1 cellular context compared by ENCODE assay signal in the genomic region with DNA sequence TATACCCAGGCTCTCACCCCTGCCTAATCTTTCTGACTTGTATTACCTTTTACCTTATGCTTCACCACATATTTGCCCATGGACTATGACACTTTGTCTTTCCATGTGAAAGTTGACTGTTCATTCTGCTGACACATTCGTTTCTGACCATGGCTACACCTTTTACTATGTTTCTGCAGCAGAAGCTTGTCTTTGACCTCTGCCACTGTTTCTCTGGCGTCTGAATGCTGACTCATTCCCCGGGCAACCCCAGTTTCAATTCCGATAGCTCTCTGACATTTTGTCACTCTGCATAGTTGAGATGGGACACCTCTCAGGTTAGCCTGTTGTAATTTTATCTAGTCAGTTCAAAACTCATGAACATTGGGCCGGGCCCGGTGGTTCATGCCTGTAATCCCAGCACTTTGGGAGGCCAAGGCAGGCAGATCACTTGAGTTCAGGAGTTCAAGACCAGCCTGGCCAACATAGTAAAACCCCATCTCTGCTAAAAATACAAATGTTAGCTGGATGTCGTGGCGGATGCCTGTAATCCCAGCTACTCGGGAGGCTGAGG.
TF ChIP-seq lines count a peak whose summit lies in the region.

No MANE protein-coding gene starts in this region.

TF ChIP-seq in K562, 482 proteins besides CTCF, POLR2A, EP300 and RAD21 (continued from another document and continues in another):
- TF ChIP-seq, protein P1, sequence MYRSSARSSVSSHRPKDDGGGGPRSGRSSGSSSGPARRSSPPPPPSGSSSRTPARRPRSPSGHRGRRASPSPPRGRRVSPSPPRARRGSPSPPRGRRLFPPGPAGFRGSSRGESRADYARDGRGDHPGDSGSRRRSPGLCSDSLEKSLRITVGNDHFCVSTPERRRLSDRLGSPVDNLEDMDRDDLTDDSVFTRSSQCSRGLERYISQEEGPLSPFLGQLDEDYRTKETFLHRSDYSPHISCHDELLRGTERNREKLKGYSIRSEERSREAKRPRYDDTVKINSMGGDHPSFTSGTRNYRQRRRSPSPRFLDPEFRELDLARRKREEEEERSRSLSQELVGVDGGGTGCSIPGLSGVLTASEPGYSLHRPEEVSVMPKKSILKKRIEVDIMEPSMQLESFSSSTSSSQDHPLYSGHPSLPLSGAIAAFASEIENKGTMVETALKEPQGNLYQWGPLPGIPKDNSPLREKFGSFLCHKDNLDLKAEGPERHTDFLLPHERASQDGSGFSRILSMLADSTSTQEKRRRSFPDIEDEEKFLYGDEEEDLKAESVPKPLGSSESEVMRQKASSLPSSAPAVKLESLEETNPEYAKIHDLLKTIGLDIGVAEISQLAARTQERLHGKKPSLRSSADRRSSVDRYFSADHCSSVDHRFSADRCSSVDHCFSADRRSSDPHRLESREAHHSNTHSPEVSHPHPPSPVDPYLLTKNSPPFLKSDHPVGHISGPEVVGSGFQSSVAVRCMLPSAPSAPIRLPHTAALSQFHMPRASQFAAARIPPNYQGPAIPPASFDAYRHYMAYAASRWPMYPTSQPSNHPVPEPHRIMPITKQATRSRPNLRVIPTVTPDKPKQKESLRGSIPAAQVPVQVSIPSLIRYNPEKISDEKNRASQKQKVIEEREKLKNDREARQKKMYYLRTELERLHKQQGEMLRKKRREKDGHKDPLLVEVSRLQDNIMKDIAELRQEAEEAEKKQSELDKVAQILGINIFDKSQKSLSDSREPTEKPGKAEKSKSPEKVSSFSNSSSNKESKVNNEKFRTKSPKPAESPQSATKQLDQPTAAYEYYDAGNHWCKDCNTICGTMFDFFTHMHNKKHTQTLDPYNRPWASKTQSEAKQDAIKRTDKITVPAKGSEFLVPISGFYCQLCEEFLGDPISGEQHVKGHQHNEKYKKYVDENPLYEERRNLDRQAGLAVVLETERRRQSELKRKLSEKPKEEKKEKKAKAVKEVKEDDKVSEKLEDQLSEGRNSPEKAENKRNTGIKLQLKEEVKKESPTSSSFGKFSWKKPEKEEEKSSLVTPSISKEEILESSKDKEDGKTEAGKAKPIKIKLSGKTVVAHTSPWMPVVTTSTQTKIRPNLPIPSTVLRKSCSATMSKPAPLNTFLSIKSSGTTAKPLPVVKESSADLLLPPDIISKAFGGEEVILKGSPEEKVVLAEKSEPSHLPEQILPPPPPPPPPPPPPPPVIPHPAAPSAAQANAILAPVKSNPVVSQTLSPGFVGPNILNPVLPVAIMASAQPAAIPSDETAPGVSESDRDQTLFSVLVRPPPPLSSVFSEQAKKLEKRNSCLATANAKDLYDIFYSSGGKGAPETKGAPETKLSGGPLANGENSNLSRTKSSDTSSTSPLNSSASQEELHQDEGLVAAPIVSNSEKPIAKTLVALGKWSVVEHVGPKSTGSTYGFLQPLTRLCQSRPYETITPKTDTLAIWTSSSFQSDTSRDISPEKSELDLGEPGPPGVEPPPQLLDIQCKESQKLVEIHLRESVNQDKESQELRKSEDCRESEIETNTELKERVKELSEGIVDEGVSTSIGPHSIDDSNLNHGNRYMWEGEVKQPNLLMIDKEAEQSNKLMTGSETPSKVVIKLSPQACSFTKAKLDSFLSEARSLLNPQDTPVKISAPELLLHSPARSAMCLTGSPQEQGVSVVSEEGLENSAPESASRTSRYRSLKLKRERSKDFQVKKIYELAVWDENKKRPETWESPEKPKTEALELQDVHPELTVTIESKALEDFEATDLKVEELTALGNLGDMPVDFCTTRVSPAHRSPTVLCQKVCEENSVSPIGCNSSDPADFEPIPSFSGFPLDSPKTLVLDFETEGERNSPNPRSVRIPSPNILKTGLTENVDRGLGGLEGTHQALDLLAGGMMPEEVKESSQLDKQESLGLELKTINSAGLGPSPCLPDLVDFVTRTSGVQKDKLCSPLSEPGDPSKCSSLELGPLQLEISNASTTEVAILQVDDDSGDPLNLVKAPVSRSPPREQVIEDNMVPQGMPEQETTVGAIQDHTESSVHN (IDR thresholded peaks at IDR 0.05; ENCODE audit: borderline replicate concordance in 1 of 2, low read depth in 1 of 2): no peak
- TF ChIP-seq, protein P2, sequence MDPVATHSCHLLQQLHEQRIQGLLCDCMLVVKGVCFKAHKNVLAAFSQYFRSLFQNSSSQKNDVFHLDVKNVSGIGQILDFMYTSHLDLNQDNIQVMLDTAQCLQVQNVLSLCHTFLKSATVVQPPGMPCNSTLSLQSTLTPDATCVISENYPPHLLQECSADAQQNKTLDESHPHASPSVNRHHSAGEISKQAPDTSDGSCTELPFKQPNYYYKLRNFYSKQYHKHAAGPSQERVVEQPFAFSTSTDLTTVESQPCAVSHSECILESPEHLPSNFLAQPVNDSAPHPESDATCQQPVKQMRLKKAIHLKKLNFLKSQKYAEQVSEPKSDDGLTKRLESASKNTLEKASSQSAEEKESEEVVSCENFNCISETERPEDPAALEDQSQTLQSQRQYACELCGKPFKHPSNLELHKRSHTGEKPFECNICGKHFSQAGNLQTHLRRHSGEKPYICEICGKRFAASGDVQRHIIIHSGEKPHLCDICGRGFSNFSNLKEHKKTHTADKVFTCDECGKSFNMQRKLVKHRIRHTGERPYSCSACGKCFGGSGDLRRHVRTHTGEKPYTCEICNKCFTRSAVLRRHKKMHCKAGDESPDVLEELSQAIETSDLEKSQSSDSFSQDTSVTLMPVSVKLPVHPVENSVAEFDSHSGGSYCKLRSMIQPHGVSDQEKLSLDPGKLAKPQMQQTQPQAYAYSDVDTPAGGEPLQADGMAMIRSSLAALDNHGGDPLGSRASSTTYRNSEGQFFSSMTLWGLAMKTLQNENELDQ (CRISPR knock-in tag; IDR thresholded peaks at IDR 0.05; ENCODE audit: borderline replicate concordance): no peak
- peak; percentile 73; the same call in 1 of the 2 replicates for TF ChIP-seq JUND (IDR thresholded peaks at IDR 0.05; ENCODE audit: borderline replicate concordance, low read depth, low read length)
- peak; percentile 41; the same call in 1 of the 3 replicates for TF ChIP-seq JUND (tag; IDR thresholded peaks at IDR 0.05; ENCODE audit: borderline replicate concordance, low read depth, low read length)
- TF ChIP-seq, protein P3, sequence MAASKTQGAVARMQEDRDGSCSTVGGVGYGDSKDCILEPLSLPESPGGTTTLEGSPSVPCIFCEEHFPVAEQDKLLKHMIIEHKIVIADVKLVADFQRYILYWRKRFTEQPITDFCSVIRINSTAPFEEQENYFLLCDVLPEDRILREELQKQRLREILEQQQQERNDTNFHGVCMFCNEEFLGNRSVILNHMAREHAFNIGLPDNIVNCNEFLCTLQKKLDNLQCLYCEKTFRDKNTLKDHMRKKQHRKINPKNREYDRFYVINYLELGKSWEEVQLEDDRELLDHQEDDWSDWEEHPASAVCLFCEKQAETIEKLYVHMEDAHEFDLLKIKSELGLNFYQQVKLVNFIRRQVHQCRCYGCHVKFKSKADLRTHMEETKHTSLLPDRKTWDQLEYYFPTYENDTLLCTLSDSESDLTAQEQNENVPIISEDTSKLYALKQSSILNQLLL (CRISPR knock-in tag; IDR thresholded peaks at IDR 0.05; ENCODE audit: borderline replicate concordance): no peak
- TF ChIP-seq, protein P4, sequence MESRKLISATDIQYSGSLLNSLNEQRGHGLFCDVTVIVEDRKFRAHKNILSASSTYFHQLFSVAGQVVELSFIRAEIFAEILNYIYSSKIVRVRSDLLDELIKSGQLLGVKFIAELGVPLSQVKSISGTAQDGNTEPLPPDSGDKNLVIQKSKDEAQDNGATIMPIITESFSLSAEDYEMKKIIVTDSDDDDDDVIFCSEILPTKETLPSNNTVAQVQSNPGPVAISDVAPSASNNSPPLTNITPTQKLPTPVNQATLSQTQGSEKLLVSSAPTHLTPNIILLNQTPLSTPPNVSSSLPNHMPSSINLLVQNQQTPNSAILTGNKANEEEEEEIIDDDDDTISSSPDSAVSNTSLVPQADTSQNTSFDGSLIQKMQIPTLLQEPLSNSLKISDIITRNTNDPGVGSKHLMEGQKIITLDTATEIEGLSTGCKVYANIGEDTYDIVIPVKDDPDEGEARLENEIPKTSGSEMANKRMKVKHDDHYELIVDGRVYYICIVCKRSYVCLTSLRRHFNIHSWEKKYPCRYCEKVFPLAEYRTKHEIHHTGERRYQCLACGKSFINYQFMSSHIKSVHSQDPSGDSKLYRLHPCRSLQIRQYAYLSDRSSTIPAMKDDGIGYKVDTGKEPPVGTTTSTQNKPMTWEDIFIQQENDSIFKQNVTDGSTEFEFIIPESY (CRISPR knock-in tag; IDR thresholded peaks at IDR 0.05): no peak
- no peak for TF ChIP-seq KDM5B (IDR thresholded peaks at IDR 0.05; ENCODE audit: insufficient replicate concordance, low read depth, low read length)
- TF ChIP-seq, protein P5, sequence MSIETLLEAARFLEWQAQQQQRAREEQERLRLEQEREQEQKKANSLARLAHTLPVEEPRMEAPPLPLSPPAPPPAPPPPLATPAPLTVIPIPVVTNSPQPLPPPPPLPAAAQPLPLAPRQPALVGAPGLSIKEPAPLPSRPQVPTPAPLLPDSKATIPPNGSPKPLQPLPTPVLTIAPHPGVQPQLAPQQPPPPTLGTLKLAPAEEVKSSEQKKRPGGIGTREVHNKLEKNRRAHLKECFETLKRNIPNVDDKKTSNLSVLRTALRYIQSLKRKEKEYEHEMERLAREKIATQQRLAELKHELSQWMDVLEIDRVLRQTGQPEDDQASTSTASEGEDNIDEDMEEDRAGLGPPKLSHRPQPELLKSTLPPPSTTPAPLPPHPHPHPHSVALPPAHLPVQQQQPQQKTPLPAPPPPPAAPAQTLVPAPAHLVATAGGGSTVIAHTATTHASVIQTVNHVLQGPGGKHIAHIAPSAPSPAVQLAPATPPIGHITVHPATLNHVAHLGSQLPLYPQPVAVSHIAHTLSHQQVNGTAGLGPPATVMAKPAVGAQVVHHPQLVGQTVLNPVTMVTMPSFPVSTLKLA (conservative IDR thresholded peaks at IDR 0.05): 0 out of 4 replicates have a peak, but pooled peaks of 1 of the 2 experiments have one; percentile 15
- no peak for TF ChIP-seq TBL1XR1 (IDR thresholded peaks at IDR 0.05; ENCODE audit: low read length in 2 of 2)
- TF ChIP-seq ZNF57 (CRISPR knock-in tag; IDR thresholded peaks at IDR 0.05): no peak
- TF ChIP-seq SAP30 (IDR thresholded peaks at IDR 0.05; ENCODE audit: borderline replicate concordance, insufficient read depth, low read depth, low read length, poor library complexity, severe bottlenecking): no peak
- TF ChIP-seq KLF10 (CRISPR knock-in tag; IDR thresholded peaks at IDR 0.05): no peak
- no peak for TF ChIP-seq ZNF830 (CRISPR knock-in tag; IDR thresholded peaks at IDR 0.05)
- peak; percentile 19 for TF ChIP-seq MEIS2 (IDR thresholded peaks at IDR 0.05; ENCODE audit: partially characterized antibody)
- TF ChIP-seq MAFG (tag; conservative IDR thresholded peaks at IDR 0.05): peak; percentile 98
- no peak for TF ChIP-seq CCNT2 (IDR thresholded peaks at IDR 0.05; ENCODE audit: borderline replicate concordance, extremely low read depth, insufficient read length, low read depth, low read length)
- TF ChIP-seq, protein P6, sequence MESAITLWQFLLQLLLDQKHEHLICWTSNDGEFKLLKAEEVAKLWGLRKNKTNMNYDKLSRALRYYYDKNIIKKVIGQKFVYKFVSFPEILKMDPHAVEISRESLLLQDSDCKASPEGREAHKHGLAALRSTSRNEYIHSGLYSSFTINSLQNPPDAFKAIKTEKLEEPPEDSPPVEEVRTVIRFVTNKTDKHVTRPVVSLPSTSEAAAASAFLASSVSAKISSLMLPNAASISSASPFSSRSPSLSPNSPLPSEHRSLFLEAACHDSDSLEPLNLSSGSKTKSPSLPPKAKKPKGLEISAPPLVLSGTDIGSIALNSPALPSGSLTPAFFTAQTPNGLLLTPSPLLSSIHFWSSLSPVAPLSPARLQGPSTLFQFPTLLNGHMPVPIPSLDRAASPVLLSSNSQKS (CRISPR knock-in tag; IDR thresholded peaks at IDR 0.05): no peak
- TF ChIP-seq HDAC3 (IDR thresholded peaks at IDR 0.05; ENCODE audit: borderline replicate concordance, partially characterized antibody): no peak
- TF ChIP-seq, protein P7, sequence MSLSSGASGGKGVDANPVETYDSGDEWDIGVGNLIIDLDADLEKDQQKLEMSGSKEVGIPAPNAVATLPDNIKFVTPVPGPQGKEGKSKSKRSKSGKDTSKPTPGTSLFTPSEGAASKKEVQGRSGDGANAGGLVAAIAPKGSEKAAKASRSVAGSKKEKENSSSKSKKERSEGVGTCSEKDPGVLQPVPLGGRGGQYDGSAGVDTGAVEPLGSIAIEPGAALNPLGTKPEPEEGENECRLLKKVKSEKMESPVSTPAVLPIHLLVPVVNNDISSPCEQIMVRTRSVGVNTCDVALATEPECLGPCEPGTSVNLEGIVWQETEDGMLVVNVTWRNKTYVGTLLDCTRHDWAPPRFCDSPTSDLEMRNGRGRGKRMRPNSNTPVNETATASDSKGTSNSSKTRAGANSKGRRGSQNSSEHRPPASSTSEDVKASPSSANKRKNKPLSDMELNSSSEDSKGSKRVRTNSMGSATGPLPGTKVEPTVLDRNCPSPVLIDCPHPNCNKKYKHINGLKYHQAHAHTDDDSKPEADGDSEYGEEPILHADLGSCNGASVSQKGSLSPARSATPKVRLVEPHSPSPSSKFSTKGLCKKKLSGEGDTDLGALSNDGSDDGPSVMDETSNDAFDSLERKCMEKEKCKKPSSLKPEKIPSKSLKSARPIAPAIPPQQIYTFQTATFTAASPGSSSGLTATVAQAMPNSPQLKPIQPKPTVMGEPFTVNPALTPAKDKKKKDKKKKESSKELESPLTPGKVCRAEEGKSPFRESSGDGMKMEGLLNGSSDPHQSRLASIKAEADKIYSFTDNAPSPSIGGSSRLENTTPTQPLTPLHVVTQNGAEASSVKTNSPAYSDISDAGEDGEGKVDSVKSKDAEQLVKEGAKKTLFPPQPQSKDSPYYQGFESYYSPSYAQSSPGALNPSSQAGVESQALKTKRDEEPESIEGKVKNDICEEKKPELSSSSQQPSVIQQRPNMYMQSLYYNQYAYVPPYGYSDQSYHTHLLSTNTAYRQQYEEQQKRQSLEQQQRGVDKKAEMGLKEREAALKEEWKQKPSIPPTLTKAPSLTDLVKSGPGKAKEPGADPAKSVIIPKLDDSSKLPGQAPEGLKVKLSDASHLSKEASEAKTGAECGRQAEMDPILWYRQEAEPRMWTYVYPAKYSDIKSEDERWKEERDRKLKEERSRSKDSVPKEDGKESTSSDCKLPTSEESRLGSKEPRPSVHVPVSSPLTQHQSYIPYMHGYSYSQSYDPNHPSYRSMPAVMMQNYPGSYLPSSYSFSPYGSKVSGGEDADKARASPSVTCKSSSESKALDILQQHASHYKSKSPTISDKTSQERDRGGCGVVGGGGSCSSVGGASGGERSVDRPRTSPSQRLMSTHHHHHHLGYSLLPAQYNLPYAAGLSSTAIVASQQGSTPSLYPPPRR (CRISPR knock-in tag; IDR thresholded peaks at IDR 0.05; ENCODE audit: borderline replicate concordance): no peak
- TF ChIP-seq TBP (optimal IDR thresholded peaks at IDR 0.05; ENCODE audit: low read depth, low read length): peak; percentile 43
- TF ChIP-seq BRD9 (IDR thresholded peaks at IDR 0.05; ENCODE audit: low read depth, partially characterized antibody): peak; percentile 37
- TF ChIP-seq ETS2 (tag; IDR thresholded peaks at IDR 0.05; ENCODE audit: borderline replicate concordance, poor library complexity, severe bottlenecking): no peak
- no peak for TF ChIP-seq THRAP3 (IDR thresholded peaks at IDR 0.05; ENCODE audit: borderline replicate concordance)
- TF ChIP-seq BDP1 (IDR thresholded peaks at IDR 0.05; ENCODE audit: insufficient read depth, insufficient read length): no peak
- TF ChIP-seq FOXJ2 (tag; IDR thresholded peaks at IDR 0.05): no peak
- no peak for TF ChIP-seq CBX3 (IDR thresholded peaks at IDR 0.05; ENCODE audit: borderline replicate concordance in 1 of 2, low read length in 2 of 2)
